12 cellular contexts compared by ENCODE assay signal in the genomic region with DNA sequence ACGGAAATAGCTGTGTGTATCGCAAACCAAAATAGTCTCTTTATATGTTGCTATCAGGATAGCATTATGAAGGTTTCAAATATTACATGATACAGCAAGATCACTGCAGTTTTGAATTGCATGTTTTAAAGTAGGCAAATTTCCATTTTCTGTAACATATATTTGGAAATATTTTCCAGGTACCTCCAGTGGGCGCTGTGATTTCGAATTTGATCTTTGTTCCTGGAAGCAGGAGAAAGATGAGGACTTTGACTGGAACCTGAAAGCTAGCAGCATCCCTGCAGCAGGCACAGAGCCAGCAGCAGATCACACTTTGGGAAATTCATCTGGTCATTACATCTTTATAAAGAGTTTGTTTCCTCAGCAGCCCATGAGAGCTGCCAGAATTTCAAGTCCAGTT.
DNase-seq lines count a peak whose midpoint lies in the region; ATAC-seq and TF ChIP-seq lines count a peak whose summit lies in the region.
"Had no signal": no experiment of that assay in that cellular context is flagged by ENCODE, and none has a peak within 500 bp of the region (broad histone marks: within the 10 kb centered on the region; RNA-seq: fewer than 3 reads in every experiment).

No MANE protein-coding gene starts in this region.

- no peaks in the 10 kb centered on the region for H3K9me3 ChIP-seq in neural progenitor cell (ENCODE audit: low read depth)

- no peaks in the 10 kb centered on the region for H3K9me3 Mint-ChIP-seq in neural progenitor cell
- H3K9me3 Mint-ChIP-seq: activated T-helper 1 cell treated with anti-CD3 and anti-CD28 coated beads, Interleukin-12 subunit alpha, Interleukin-12 subunit beta, Interleukin-2, Interleukin-4 antibody, amounts not matched to agents 30 ng/mL and 10 ng/mL and 1 ng/mL, durations not matched to agents 14 hours and 24 hours and 36 hours had no signal

- no peak overlapping the region for H3K9ac ChIP-seq in neural progenitor cell

- H4K20me1 ChIP-seq in neural progenitor cell (ENCODE audit: low read depth) = no peaks in the 10 kb centered on the region

- no peaks in the 10 kb centered on the region for H3K36me3 ChIP-seq in neural progenitor cell

- no peaks in the 10 kb centered on the region for H3K4me1 Mint-ChIP-seq in neural progenitor cell
- H3K4me1 Mint-ChIP-seq: T-cell had no signal

- H3K27ac Mint-ChIP-seq in neural progenitor cell = no peak overlapping the region
- H3K27ac Mint-ChIP-seq: activated T-helper 1 cell treated with anti-CD3 and anti-CD28 coated beads, Interleukin-12 subunit alpha, Interleukin-12 subunit beta, Interleukin-2, Interleukin-4 antibody, amounts not matched to agents 30 ng/mL and 10 ng/mL and 1 ng/mL, durations not matched to agents 14 hours and 24 hours and 36 hours; T-cell had no signal

- peak; percentile 1 for DNase-seq in NCI-H460 (ENCODE audit: extremely low read depth, low read depth)
- peak; percentile 3 for DNase-seq in epithelial cell of esophagus (ENCODE audit: low read depth)
- DNase-seq in neural progenitor cell (ENCODE audit: low spot score) = peak; percentile 39
- no peak for DNase-seq in activated effector memory CD4-positive, alpha-beta T cell treated with Interleukin-2 at 50 U/mL for 16 hours
- no peak for DNase-seq in inferior parietal cortex (ENCODE audit: extremely low spot score)
- DNase-seq: activated CD4-positive, alpha-beta T cell treated with anti-CD3 and anti-CD28 coated beads for 1 hour; H7; NCI-H1694 treated with DMSO at 0.1 percent for 48 hours; T-cell had no signal

- H3K79me2 ChIP-seq in neural progenitor cell (ENCODE audit: low read depth) = no peaks in the 10 kb centered on the region

- no peaks in the 10 kb centered on the region for H3K36me3 Mint-ChIP-seq in neural progenitor cell
- H3K36me3 Mint-ChIP-seq: T-cell had no signal

- H3F3A ChIP-seq in neural progenitor cell (ENCODE audit: low read depth) = no peaks in the 10 kb centered on the region

- ATAC-seq in GM18511 (IDR thresholded peaks at IDR 0.05; ENCODE audit: unreplicated experiment) = no peak
- ATAC-seq: T-cell had no signal

- H3K27me3 Mint-ChIP-seq in neural progenitor cell (ENCODE audit: insufficient read depth, low read depth) = no peaks in the 10 kb centered on the region
- H3K27me3 Mint-ChIP-seq: T-cell had no signal

- H3K27me3 ChIP-seq in neural progenitor cell = no peaks in the 10 kb centered on the region

- H3K27ac ChIP-seq in neural progenitor cell = no peak overlapping the region

- H3K4me3 Mint-ChIP-seq in neural progenitor cell = no peak overlapping the region
- H3K4me3 Mint-ChIP-seq: activated T-helper 1 cell treated with anti-CD3 and anti-CD28 coated beads, Interleukin-12 subunit alpha, Interleukin-12 subunit beta, Interleukin-2, Interleukin-4 antibody, amounts not matched to agents 30 ng/mL and 10 ng/mL and 1 ng/mL, durations not matched to agents 14 hours and 24 hours and 36 hours; T-cell had no signal

- H2AFZ ChIP-seq in neural progenitor cell (replicated peaks) = no peak overlapping the region

- H3K4me2 ChIP-seq in neural progenitor cell = no peak overlapping the region

- no peaks in the 10 kb centered on the region for H3K4me1 ChIP-seq in neural progenitor cell

- H3K4me3 ChIP-seq in epithelial cell of esophagus (ENCODE audit: low read length) (no peak overlapping the region), neural progenitor cell (no peak overlapping the region)

- 0 out of 2 replicates have a peak, but pooled peaks have one; percentile 5 for TF ChIP-seq CTCF in GM12874 (IDR thresholded peaks at IDR 0.05; ENCODE audit: insufficient read depth, low read depth, low read length)
- TF ChIP-seq CTCF in epithelial cell of esophagus (IDR thresholded peaks at IDR 0.05; ENCODE audit: insufficient read depth, low read depth, low read length, missing control alignments) = peak; percentile 24
- TF ChIP-seq CTCF in neural progenitor cell (IDR thresholded peaks at IDR 0.05) = peak; percentile 63

Comparison
In these comparisons a context has a peak if more than half of its experiments do, and no peak if none do; other contexts are left out.
1. CTCF ChIP-seq: peak in every context shown above with its lines; median percentile 63 in neural progenitor cell; 24 in epithelial cell of esophagus; 5 in GM12874.
2. DNase-seq: peak in NCI-H460 (single experiment), epithelial cell of esophagus (single experiment) and neural progenitor cell (single experiment); none in activated effector memory CD4-positive, alpha-beta T cell treated with Interleukin-2 at 50 U/mL for 16 hours (single experiment) and inferior parietal cortex (single experiment).